ENCODE assay signal across 28 cellular contexts in genomic region chr2:191158751-191159150, GRCh38.
"Had no signal": no experiment of that assay in that cellular context is flagged by ENCODE, and none has a peak within 500 bp of the region (broad histone marks: within the 10 kb centered on the region; RNA-seq: fewer than 3 reads in every experiment).

No MANE protein-coding gene starts in this region.

- DNase-seq: hypothalamus; immature natural killer cell; kidney; left colon; left lung; lower lobe of right lung; mammary epithelial cell; mesenchymal stem cell; naive thymus-derived CD8-positive, alpha-beta T cell; nucleus accumbens; pancreas; posterior cingulate gyrus; retina; right cardiac atrium; small intestine; spleen; stimulated activated CD4-positive, alpha-beta T cell treated with anti-CD3 and anti-CD28 coated beads, Interleukin-4, amount 100 ng/mL, for 24 hours; stimulated activated naive CD4-positive, alpha-beta T cell; tibial artery; trophoblast cell; upper lobe of right lung; uterus had no signal

- ATAC-seq: left colon; naive thymus-derived CD8-positive, alpha-beta T cell; pancreas; right cardiac atrium; sciatic nerve; stimulated activated effector memory CD8-positive, alpha-beta T cell treated with anti-CD3 and anti-CD28 coated beads, Interleukin-12 subunit alpha, Interleukin-12 subunit beta, amount 100 ng/mL, for 72 hours had no signal

- H3K4me3 ChIP-seq: left lung, lower lobe of right lung, pancreas, prostate gland, spleen, suprapubic skin, thoracic aorta, tibial artery, upper lobe of right lung, uterus had no signal

- FAIRE-seq: islet of Langerhans, kidney, pancreas, small intestine had no signal
